ENCODE assay signal across 2 cellular contexts in genomic region chr20:12411246-12411940, GRCh38.
TF ChIP-seq lines count a peak whose summit lies in the region.

No MANE protein-coding gene starts in this region.

TF ChIP-seq in H1, 55 proteins besides CTCF, POLR2A, EP300 and RAD21 (continued from another document):
- no peak for TF ChIP-seq CBX8 (IDR thresholded peaks at IDR 0.05; ENCODE audit: borderline replicate concordance, low read depth, low read length)
- no peak for TF ChIP-seq ASH2L (IDR thresholded peaks at IDR 0.05; ENCODE audit: low read length)
- no peak for TF ChIP-seq EGR1 (IDR thresholded peaks at IDR 0.05; ENCODE audit: borderline replicate concordance, low read depth, low read length)
- no peak for TF ChIP-seq JUN (IDR thresholded peaks at IDR 0.05; ENCODE audit: low read depth, low read length)
- TF ChIP-seq POU5F1 (IDR thresholded peaks at IDR 0.05; ENCODE audit: low read depth, low read length): no peak
- TF ChIP-seq HDAC2 (IDR thresholded peaks at IDR 0.05; ENCODE audit: borderline replicate concordance in 1 of 2, low read depth in 2 of 2, low read length in 2 of 2): no peak
- no peak for TF ChIP-seq SUZ12 (IDR thresholded peaks at IDR 0.05; ENCODE audit: low read length)
- TF ChIP-seq SIX5 (IDR thresholded peaks at IDR 0.05; ENCODE audit: low read depth, low read length): no peak
- no peak for TF ChIP-seq TAF7 (optimal IDR thresholded peaks at IDR 0.05; ENCODE audit: borderline replicate concordance, low read depth, low read length)

TF ChIP-seq in SK-N-SH, 30 proteins besides CTCF, POLR2A, EP300 and RAD21 (continued from another document):
- no peak for TF ChIP-seq EZH2phosphoT487 (IDR thresholded peaks at IDR 0.05; ENCODE audit: borderline replicate concordance, low read depth)
- TF ChIP-seq, protein P1, sequence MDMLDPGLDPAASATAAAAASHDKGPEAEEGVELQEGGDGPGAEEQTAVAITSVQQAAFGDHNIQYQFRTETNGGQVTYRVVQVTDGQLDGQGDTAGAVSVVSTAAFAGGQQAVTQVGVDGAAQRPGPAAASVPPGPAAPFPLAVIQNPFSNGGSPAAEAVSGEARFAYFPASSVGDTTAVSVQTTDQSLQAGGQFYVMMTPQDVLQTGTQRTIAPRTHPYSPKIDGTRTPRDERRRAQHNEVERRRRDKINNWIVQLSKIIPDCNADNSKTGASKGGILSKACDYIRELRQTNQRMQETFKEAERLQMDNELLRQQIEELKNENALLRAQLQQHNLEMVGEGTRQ (IDR thresholded peaks at IDR 0.05; ENCODE audit: borderline replicate concordance, low read depth, low read length): no peak
- no peak for TF ChIP-seq FOXJ3 (CRISPR knock-in tag; IDR thresholded peaks at IDR 0.05)
- TF ChIP-seq RCOR1 (IDR thresholded peaks at IDR 0.05; ENCODE audit: low read length): no peak
- TF ChIP-seq, protein P2, sequence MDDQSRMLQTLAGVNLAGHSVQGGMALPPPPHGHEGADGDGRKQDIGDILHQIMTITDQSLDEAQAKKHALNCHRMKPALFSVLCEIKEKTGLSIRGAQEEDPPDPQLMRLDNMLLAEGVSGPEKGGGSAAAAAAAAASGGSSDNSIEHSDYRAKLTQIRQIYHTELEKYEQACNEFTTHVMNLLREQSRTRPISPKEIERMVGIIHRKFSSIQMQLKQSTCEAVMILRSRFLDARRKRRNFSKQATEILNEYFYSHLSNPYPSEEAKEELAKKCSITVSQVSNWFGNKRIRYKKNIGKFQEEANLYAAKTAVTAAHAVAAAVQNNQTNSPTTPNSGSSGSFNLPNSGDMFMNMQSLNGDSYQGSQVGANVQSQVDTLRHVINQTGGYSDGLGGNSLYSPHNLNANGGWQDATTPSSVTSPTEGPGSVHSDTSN (IDR thresholded peaks at IDR 0.05): no peak
- TF ChIP-seq NFIC (IDR thresholded peaks at IDR 0.05; ENCODE audit: borderline replicate concordance): no peak
- TF ChIP-seq TAF1 (IDR thresholded peaks at IDR 0.05; ENCODE audit: borderline replicate concordance, low read depth, low read length): no peak
- no peak for TF ChIP-seq FOSL2 (IDR thresholded peaks at IDR 0.05; ENCODE audit: borderline replicate concordance, low read depth)
- no peak for TF ChIP-seq POLR2AphosphoS5 (IDR thresholded peaks at IDR 0.05; ENCODE audit: low read depth, low read length)
- TF ChIP-seq RXRA (IDR thresholded peaks at IDR 0.05; ENCODE audit: borderline replicate concordance, low read depth): no peak
- no peak for TF ChIP-seq MEF2A (IDR thresholded peaks at IDR 0.05; ENCODE audit: borderline replicate concordance, low read depth)
- TF ChIP-seq, protein P3, sequence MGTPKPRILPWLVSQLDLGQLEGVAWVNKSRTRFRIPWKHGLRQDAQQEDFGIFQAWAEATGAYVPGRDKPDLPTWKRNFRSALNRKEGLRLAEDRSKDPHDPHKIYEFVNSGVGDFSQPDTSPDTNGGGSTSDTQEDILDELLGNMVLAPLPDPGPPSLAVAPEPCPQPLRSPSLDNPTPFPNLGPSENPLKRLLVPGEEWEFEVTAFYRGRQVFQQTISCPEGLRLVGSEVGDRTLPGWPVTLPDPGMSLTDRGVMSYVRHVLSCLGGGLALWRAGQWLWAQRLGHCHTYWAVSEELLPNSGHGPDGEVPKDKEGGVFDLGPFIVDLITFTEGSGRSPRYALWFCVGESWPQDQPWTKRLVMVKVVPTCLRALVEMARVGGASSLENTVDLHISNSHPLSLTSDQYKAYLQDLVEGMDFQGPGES (IDR thresholded peaks at IDR 0.05; ENCODE audit: low read depth, low read length): no peak
